In genomic region chr7:7902845-7903244, GRCh38 we compare ENCODE assay signal across 20 cellular contexts.
"Had no signal": no experiment of that assay in that cellular context is flagged by ENCODE, and none has a peak within 500 bp of the region (broad histone marks: within the 10 kb centered on the region; RNA-seq: fewer than 3 reads in every experiment).

No MANE protein-coding gene starts in this region.

- H3K9me3 ChIP-seq: body of pancreas, psoas muscle, sigmoid colon had no signal

- H3K27me3 ChIP-seq: body of pancreas, sigmoid colon, spleen had no signal

- H3K4me1 ChIP-seq: body of pancreas, psoas muscle, sigmoid colon, spleen had no signal

- ATAC-seq: activated CD4-positive, alpha-beta T cell treated with anti-CD3 and anti-CD28 coated beads for 36 hours; activated naive CD4-positive, alpha-beta T cell treated with anti-CD3 and anti-CD28 coated beads, Interleukin-2, amount 50 U/mL, for 72 hours; body of pancreas; psoas muscle; stimulated activated effector memory CD8-positive, alpha-beta T cell treated with anti-CD3 and anti-CD28 coated beads, Interleukin-12 subunit alpha, Interleukin-12 subunit beta, amount 100 ng/mL, for 72 hours had no signal

- H3K27ac Mint-ChIP-seq: activated CD4-positive, alpha-beta memory T cell treated with anti-CD3 and anti-CD28 coated beads for 36 hours; activated CD4-positive, alpha-beta T cell treated with anti-CD3 and anti-CD28 coated beads for 36 hours; nephron progenitor cell; stimulated activated effector memory CD8-positive, alpha-beta T cell treated with anti-CD3 and anti-CD28 coated beads, Interleukin-12 subunit alpha, Interleukin-12 subunit beta, amount 100 ng/mL, for 72 hours had no signal

- H3K4me3 Mint-ChIP-seq: activated CD4-positive, alpha-beta memory T cell treated with anti-CD3 and anti-CD28 coated beads for 36 hours; activated CD4-positive, alpha-beta T cell treated with anti-CD3 and anti-CD28 coated beads for 36 hours; nephron progenitor cell; stimulated activated effector memory CD8-positive, alpha-beta T cell treated with anti-CD3 and anti-CD28 coated beads, Interleukin-12 subunit alpha, Interleukin-12 subunit beta, amount 100 ng/mL, for 72 hours had no signal

- DNase-seq: activated CD4-positive, alpha-beta memory T cell treated with anti-CD3 and anti-CD28 coated beads for 36 hours; activated CD4-positive, alpha-beta T cell treated with anti-CD3 and anti-CD28 coated beads for 36 hours; activated gamma-delta T cell; activated T-cell treated with anti-CD3 and anti-CD28 coated beads, Interleukin-2, amount 50 U/mL, for 48 hours; amygdala; body of pancreas; central memory CD4-positive, alpha-beta T cell; cortex of kidney; effector CD4-positive, alpha-beta T cell; foreskin fibroblast; hippocampal formation; kidney glomerular epithelial cell; nephron progenitor cell; psoas muscle; sigmoid colon; spleen; T1000; WERI-Rb-1 had no signal

- H3K27ac ChIP-seq: body of pancreas, psoas muscle, sigmoid colon, spleen, WERI-Rb-1 had no signal

- H3K4me3 ChIP-seq: body of pancreas, psoas muscle, sigmoid colon, spleen had no signal

- H3K27me3 Mint-ChIP-seq: activated CD4-positive, alpha-beta memory T cell treated with anti-CD3 and anti-CD28 coated beads for 36 hours; activated CD4-positive, alpha-beta T cell treated with anti-CD3 and anti-CD28 coated beads for 36 hours had no signal

- H3K9me3 Mint-ChIP-seq: stimulated activated effector memory CD8-positive, alpha-beta T cell treated with anti-CD3 and anti-CD28 coated beads, Interleukin-12 subunit alpha, Interleukin-12 subunit beta, amount 100 ng/mL, for 72 hours had no signal

- H3K36me3 Mint-ChIP-seq: stimulated activated effector memory CD8-positive, alpha-beta T cell treated with anti-CD3 and anti-CD28 coated beads, Interleukin-12 subunit alpha, Interleukin-12 subunit beta, amount 100 ng/mL, for 72 hours had no signal

- H3K36me3 ChIP-seq: sigmoid colon, WERI-Rb-1 had no signal

- H3K4me1 Mint-ChIP-seq: activated CD4-positive, alpha-beta T cell treated with anti-CD3 and anti-CD28 coated beads for 36 hours; nephron progenitor cell had no signal
